ENCODE assay signal across 8 cellular contexts in genomic region chr5:55232985-55233928, GRCh38. TPM values are rescaled to one million over a fixed set of nuclear protein-coding genes. Genes with fewer than 3 reads are reported as not detected.
A peak's percentile ranks its signal among the peaks of the same experiment; 100 is the strongest.
DNase-seq lines count a peak whose midpoint lies in the region; ATAC-seq and TF ChIP-seq lines count a peak whose summit lies in the region.

Gene CCNO (minus strand): TSS chr5:55233608. CDS start chr5:55233523, 85 bp downstream.

- peaks cover 60% of the 10 kb centered on the region for H4K20me1 ChIP-seq in BLaER1

- no peaks in the 10 kb centered on the region for H3K9me3 ChIP-seq in BLaER1
- H3K9me3 ChIP-seq in HUES48 (ENCODE audit: control insufficient read depth, insufficient read depth, low read length), result no peaks in the 10 kb centered on the region; the same call in 1 of the 2 replicates
- peaks cover 6% of the 10 kb centered on the region for H3K9me3 ChIP-seq in NT2/D1 (ENCODE audit: insufficient read depth, low read length)
- no peaks in the 10 kb centered on the region for H3K9me3 ChIP-seq in tibial nerve

- DNase-seq in NT2/D1 (ENCODE audit: low read depth, low spot score), result no peak
- DNase-seq in activated T-cell treated with anti-CD3 and anti-CD28 coated beads, Interleukin-2, amount 50 U/mL, for 72 hours, result peak; percentile 70 to 71
- peak; percentile 72 for DNase-seq in fibroblast of pulmonary artery (ENCODE audit: low read depth)
- DNase-seq in natural killer cell treated with Interleukin-12 subunit alpha and Interleukin-12 subunit beta and Interleukin-15 and Interleukin-18, amount 100 ng/mL, for 72 hours (ENCODE audit: low spot score), result no peak
- DNase-seq in tibial nerve (ENCODE audit: low spot score in 2 of 2), result peak in 1 of 2 donors; percentile 35

- peak; percentile 49 for ATAC-seq in GM19397 (IDR thresholded peaks at IDR 0.05; ENCODE audit: unreplicated experiment)
- ATAC-seq in activated T-cell treated with anti-CD3 and anti-CD28 coated beads, Interleukin-2, amount 50 U/mL, for 72 hours (replicated peaks in 1 of 2), result peak; percentile 77 to 81
- ATAC-seq in natural killer cell treated with Interleukin-12 subunit alpha and Interleukin-12 subunit beta and Interleukin-15 and Interleukin-18, amount 100 ng/mL, for 72 hours, result peak; percentile 91 to 93

- TF ChIP-seq POLR2A in tibial nerve (IDR thresholded peaks at IDR 0.05), result no peak

- H3K36me3 ChIP-seq in BLaER1 (no peaks in the 10 kb centered on the region), HUES48 (ENCODE audit: control insufficient read depth, insufficient read depth, low read length) (no peaks in the 10 kb centered on the region), NT2/D1 (ENCODE audit: insufficient read depth, insufficient read length, low read length) (no peaks in the 10 kb centered on the region), tibial nerve (no peaks in the 10 kb centered on the region)

- TF ChIP-seq EP300 in tibial nerve (IDR thresholded peaks at IDR 0.05), result no peak

- H3K4me1 Mint-ChIP-seq in activated T-cell treated with anti-CD3 and anti-CD28 coated beads, Interleukin-2, amount 50 U/mL, for 72 hours (ENCODE audit: low read depth), result peaks cover 42% of the 10 kb centered on the region
- H3K4me1 Mint-ChIP-seq in natural killer cell treated with Interleukin-12 subunit alpha and Interleukin-12 subunit beta and Interleukin-15 and Interleukin-18, amount 100 ng/mL, for 72 hours (ENCODE audit: low read depth in 2 of 2), result peaks cover 18 to 24% of the 10 kb centered on the region in 2 donors

- H3K36me3 Mint-ChIP-seq in activated T-cell treated with anti-CD3 and anti-CD28 coated beads, Interleukin-2, amount 50 U/mL, for 72 hours (ENCODE audit: insufficient read depth in 2 of 2), result peaks cover 0 to 1% of the 10 kb centered on the region in 2 donors
- no peaks in the 10 kb centered on the region for H3K36me3 Mint-ChIP-seq in natural killer cell treated with Interleukin-12 subunit alpha and Interleukin-12 subunit beta and Interleukin-15 and Interleukin-18, amount 100 ng/mL, for 72 hours

- H3K9ac ChIP-seq in BLaER1, result peak within 1 kb of the TSS; percentile 4; the same call in 1 of the 2 replicates
- no peak within 1 kb of the TSS for H3K9ac ChIP-seq in HUES48 (ENCODE audit: low read depth, low read length)
- peak within 1 kb of the TSS; percentile 77 for H3K9ac ChIP-seq in NT2/D1 (ENCODE audit: insufficient read length, low read depth)

- TF ChIP-seq CTCF in fibroblast of pulmonary artery (IDR thresholded peaks at IDR 0.05; ENCODE audit: low read length, missing control alignments) (no peak), tibial nerve (IDR thresholded peaks at IDR 0.05) (peak in 1 of 5 experiments; percentile 13)

- H3K4me3 Mint-ChIP-seq in activated T-cell treated with anti-CD3 and anti-CD28 coated beads, Interleukin-2, amount 50 U/mL, for 72 hours, result peak within 1 kb of the TSS; percentile 92 to 97
- peak within 1 kb of the TSS; percentile 90 for H3K4me3 Mint-ChIP-seq in natural killer cell treated with Interleukin-12 subunit alpha and Interleukin-12 subunit beta and Interleukin-15 and Interleukin-18, amount 100 ng/mL, for 72 hours

- peak within 1 kb of the TSS; percentile 69 for H3K4me3 ChIP-seq in BLaER1
- peak within 1 kb of the TSS; percentile 56 for H3K4me3 ChIP-seq in HUES48 (ENCODE audit: low read depth, low read length)
- peak within 1 kb of the TSS; percentile 49 for H3K4me3 ChIP-seq in NT2/D1 (ENCODE audit: insufficient read length, low read depth)
- peak within 1 kb of the TSS; percentile 55 for H3K4me3 ChIP-seq in fibroblast of pulmonary artery (replicated peaks; ENCODE audit: low read depth, low read length)
- peak within 1 kb of the TSS; percentile 38 to 67 (median 58) for H3K4me3 ChIP-seq in tibial nerve

- 0% methylated on average over 38 to 72 of the region's 106 CpGs for WGBS in tibial nerve, 2 donors

- H3K4me1 ChIP-seq in BLaER1, result peaks cover 32% of the 10 kb centered on the region
- H3K4me1 ChIP-seq in HUES48 (ENCODE audit: control insufficient read depth, insufficient read depth, low read length), result peaks cover 28% of the 10 kb centered on the region; the same call in 1 of the 2 replicates
- H3K4me1 ChIP-seq in NT2/D1 (ENCODE audit: insufficient read depth, insufficient read length), result no peaks in the 10 kb centered on the region
- peaks cover 0 to 38% (median 25%) of the 10 kb centered on the region in 4 donors for H3K4me1 ChIP-seq in tibial nerve

- H3K9me3 Mint-ChIP-seq in activated T-cell treated with anti-CD3 and anti-CD28 coated beads, Interleukin-2, amount 50 U/mL, for 72 hours, result no peaks in the 10 kb centered on the region
- H3K9me3 Mint-ChIP-seq in natural killer cell treated with Interleukin-12 subunit alpha and Interleukin-12 subunit beta and Interleukin-15 and Interleukin-18, amount 100 ng/mL, for 72 hours, result no peaks in the 10 kb centered on the region

- peaks cover 83% of the 10 kb centered on the region for H3K27me3 Mint-ChIP-seq in activated T-cell treated with anti-CD3 and anti-CD28 coated beads, Interleukin-2, amount 50 U/mL, for 72 hours (ENCODE audit: low read depth)
- peaks cover 56 to 69% of the 10 kb centered on the region in 2 donors for H3K27me3 Mint-ChIP-seq in natural killer cell treated with Interleukin-12 subunit alpha and Interleukin-12 subunit beta and Interleukin-15 and Interleukin-18, amount 100 ng/mL, for 72 hours

- no peak within 1 kb of the TSS for H3K27ac Mint-ChIP-seq in activated T-cell treated with anti-CD3 and anti-CD28 coated beads, Interleukin-2, amount 50 U/mL, for 72 hours
- H3K27ac Mint-ChIP-seq in natural killer cell treated with Interleukin-12 subunit alpha and Interleukin-12 subunit beta and Interleukin-15 and Interleukin-18, amount 100 ng/mL, for 72 hours, result peak within 1 kb of the TSS in 1 of 2 donors; percentile 50

- H3K27ac ChIP-seq in BLaER1 (no peak within 1 kb of the TSS), HUES48 (ENCODE audit: low read depth, low read length) (no peak within 1 kb of the TSS), tibial nerve (peak within 1 kb of the TSS in 1 of 4 donors; percentile 13)

- H3K27me3 ChIP-seq in BLaER1 (peaks cover 72% of the 10 kb centered on the region), HUES48 (ENCODE audit: control insufficient read depth, insufficient read depth, low read length) (peaks cover 99% of the 10 kb centered on the region), NT2/D1 (ENCODE audit: insufficient read depth, insufficient read length) (peaks cover 69% of the 10 kb centered on the region), tibial nerve (peaks cover 0 to 94% of the 10 kb centered on the region in 2 donors)

- peak within 1 kb of the TSS; percentile 97 for H3K4me2 ChIP-seq in BLaER1

RNA-seq across cellular contexts. Expression of gene CCNO, which starts in this region (rescaled TPM):
- total RNA-seq in activated T-cell treated with anti-CD3 and anti-CD28 coated beads, Interleukin-2, amount 50 U/mL, for 72 hours, result under 1 TPM in 1 of 2 donors, not detected in 1; 0.19 TPM
- total RNA-seq in natural killer cell treated with Interleukin-12 subunit alpha and Interleukin-12 subunit beta and Interleukin-15 and Interleukin-18, amount 100 ng/mL, for 72 hours, result not detected
- under 1 TPM in 2 of 4 donors, not detected in 2; 0.30 to 0.87 TPM for total RNA-seq in tibial nerve

Comparison
In these comparisons a context has a peak if more than half of its experiments do, and no peak if none do; other contexts are left out.
1. Peak in DNase-seq and ATAC-seq in activated T-cell treated with anti-CD3 and anti-CD28 coated beads, Interleukin-2, amount 50 U/mL, for 72 hours; RNA of the gene not detected or under 1 TPM.
2. Peak in ATAC-seq in natural killer cell treated with Interleukin-12 subunit alpha and Interleukin-12 subunit beta and Interleukin-15 and Interleukin-18, amount 100 ng/mL, for 72 hours; RNA of the gene not detected or under 1 TPM.